31 cellular contexts compared by ENCODE assay signal in the genomic region with DNA sequence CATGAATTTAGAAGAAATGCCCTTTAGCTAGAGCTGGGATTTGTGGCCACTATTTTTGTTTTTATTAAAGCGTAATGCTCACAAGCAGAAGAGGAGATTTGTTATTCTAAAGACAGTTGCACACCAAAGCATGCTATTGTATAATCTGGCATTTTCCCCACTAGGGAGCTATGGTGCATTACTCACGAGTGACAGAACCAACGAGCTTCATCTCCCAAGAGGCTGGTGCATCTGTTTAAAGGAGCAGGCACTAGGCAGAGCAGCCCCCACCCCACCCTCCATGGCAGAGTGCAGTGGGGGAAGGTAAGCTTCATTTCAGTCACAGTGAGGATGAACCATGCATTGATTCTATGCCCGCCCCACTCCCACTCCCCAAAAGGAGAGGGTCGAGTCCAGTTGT.
"Had no signal": no experiment of that assay in that cellular context is flagged by ENCODE, and none has a peak within 500 bp of the region (broad histone marks: within the 10 kb centered on the region; RNA-seq: fewer than 3 reads in every experiment).

No MANE protein-coding gene starts in this region.

- H3K4me3 Mint-ChIP-seq: activated naive CD4-positive, alpha-beta T cell treated with anti-CD3 and anti-CD28 coated beads for 36 hours; activated naive CD8-positive, alpha-beta T cell treated with anti-CD3 and anti-CD28 coated beads for 36 hours; activated T-helper 1 cell treated with anti-CD3 and anti-CD28 coated beads, Interleukin-12 subunit alpha, Interleukin-12 subunit beta, Interleukin-2, Interleukin-4 antibody, amounts not matched to agents 30 ng/mL and 10 ng/mL and 1 ng/mL, durations not matched to agents 14 hours and 24 hours and 36 hours; naive B cell; nephron progenitor cell; stimulated activated memory B cell treated with anti-CD40 and anti-IgM and Interleukin-4, amounts not matched to agents 10 μg/mL and 1 μg/mL and 100 μg/mL, for 72 hours; stimulated activated naive CD8-positive, alpha-beta T cell treated with anti-CD3 and anti-CD28 coated beads, Interleukin-15, amount 100 ng/mL, for 72 hours had no signal

- H3K4me3 ChIP-seq: adrenal gland, body of pancreas, esophagus muscularis mucosa, pancreas, prostate gland, thyroid gland, upper lobe of left lung, vagina had no signal

- ATAC-seq: body of pancreas; left ventricle myocardium superior; pancreas; sciatic nerve; stimulated activated memory B cell treated with anti-CD40 and anti-IgM and Interleukin-4, amounts not matched to agents 10 μg/mL and 1 μg/mL and 100 μg/mL, for 72 hours; stimulated activated naive CD8-positive, alpha-beta T cell treated with anti-CD3 and anti-CD28 coated beads, Interleukin-15, amount 100 ng/mL, for 72 hours had no signal

- H3K27ac Mint-ChIP-seq: activated naive CD4-positive, alpha-beta T cell treated with anti-CD3 and anti-CD28 coated beads for 36 hours; activated naive CD8-positive, alpha-beta T cell treated with anti-CD3 and anti-CD28 coated beads for 36 hours; activated T-helper 1 cell treated with anti-CD3 and anti-CD28 coated beads, Interleukin-12 subunit alpha, Interleukin-12 subunit beta, Interleukin-2, Interleukin-4 antibody, amounts not matched to agents 30 ng/mL and 10 ng/mL and 1 ng/mL, durations not matched to agents 14 hours and 24 hours and 36 hours; naive B cell; nephron progenitor cell; stimulated activated memory B cell treated with anti-CD40 and anti-IgM and Interleukin-4, amounts not matched to agents 10 μg/mL and 1 μg/mL and 100 μg/mL, for 72 hours had no signal

- DNase-seq: activated CD4-positive, alpha-beta T cell treated with anti-CD3 and anti-CD28 coated beads for 4 hours; activated CD4-positive, alpha-beta T cell treated with anti-CD3 and anti-CD28 coated beads, Interleukin-2, amount 50 U/mL, for 4 hours; activated CD8-positive, alpha-beta memory T cell treated with anti-CD3 and anti-CD28 coated beads for 24 hours; activated effector memory CD4-positive, alpha-beta T cell treated with anti-CD3 and anti-CD28 coated beads, Interleukin-2, amount 50 U/mL, for 16 hours; activated naive CD4-positive, alpha-beta T cell treated with anti-CD3 and anti-CD28 coated beads for 36 hours; activated naive CD8-positive, alpha-beta T cell treated with anti-CD3 and anti-CD28 coated beads for 36 hours; adrenal gland; aorta; body of pancreas; dermis blood vessel endothelial cell; effector CD4-positive, alpha-beta T cell; glutamatergic neuron; islet precursor cell; left ventricle myocardium superior; naive B cell; nephron progenitor cell; nucleus accumbens; small intestine; stimulated activated CD4-positive, alpha-beta T cell treated with anti-CD3 and anti-CD28 coated beads, Interleukin-1b, Interleukin-23, amount 100 ng/mL, for 48 hours; stimulated activated CD4-positive, alpha-beta T cell treated with anti-CD3 and anti-CD28 coated beads, Interleukin-4, amount 100 ng/mL, for 4 hours; stimulated activated CD8-positive, alpha-beta memory T cell treated with anti-CD3 and anti-CD28 coated beads, Interleukin-4, amount 100 ng/mL, for 48 hours; stimulated activated naive CD8-positive, alpha-beta T cell treated with anti-CD3 and anti-CD28 coated beads, Interleukin-15, amount 100 ng/mL, for 72 hours; thyroid gland had no signal

- H3K4me1 Mint-ChIP-seq: activated naive CD8-positive, alpha-beta T cell treated with anti-CD3 and anti-CD28 coated beads for 36 hours; naive B cell; stimulated activated memory B cell treated with anti-CD40 and anti-IgM and Interleukin-4, amounts not matched to agents 10 μg/mL and 1 μg/mL and 100 μg/mL, for 72 hours; stimulated activated naive CD8-positive, alpha-beta T cell treated with anti-CD3 and anti-CD28 coated beads, Interleukin-15, amount 100 ng/mL, for 72 hours had no signal

- H3K27me3 Mint-ChIP-seq: activated naive CD8-positive, alpha-beta T cell treated with anti-CD3 and anti-CD28 coated beads for 36 hours had no signal

- H3K36me3 Mint-ChIP-seq: activated naive CD8-positive, alpha-beta T cell treated with anti-CD3 and anti-CD28 coated beads for 36 hours; naive B cell; stimulated activated memory B cell treated with anti-CD40 and anti-IgM and Interleukin-4, amounts not matched to agents 10 μg/mL and 1 μg/mL and 100 μg/mL, for 72 hours had no signal

- H3K9me3 Mint-ChIP-seq: activated naive CD8-positive, alpha-beta T cell treated with anti-CD3 and anti-CD28 coated beads for 36 hours; stimulated activated naive CD8-positive, alpha-beta T cell treated with anti-CD3 and anti-CD28 coated beads, Interleukin-15, amount 100 ng/mL, for 72 hours had no signal
